2 cellular contexts compared by ENCODE assay signal in the genomic region with DNA sequence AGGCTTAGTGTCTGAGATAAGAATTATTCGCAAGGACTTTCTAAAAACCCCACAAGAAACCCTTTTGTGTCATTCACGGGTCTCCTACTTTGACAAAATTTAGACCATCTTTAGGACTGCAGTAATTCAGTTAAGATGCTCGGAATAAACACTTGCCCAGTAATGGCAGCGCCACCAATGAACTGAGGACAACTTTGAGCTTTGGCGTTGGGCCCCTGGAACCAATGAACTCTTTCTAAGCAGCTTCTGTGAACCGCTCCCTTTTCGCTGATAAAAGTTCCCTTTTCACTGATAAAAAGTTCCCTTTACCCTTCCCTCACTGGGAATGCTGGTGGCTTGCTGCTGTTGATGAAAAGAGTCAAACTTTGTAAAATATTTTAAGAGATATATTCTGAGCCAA.
TF ChIP-seq lines count a peak whose summit lies in the region.

No MANE protein-coding gene starts in this region.

TF ChIP-seq in IMR-90, 13 proteins besides CTCF, POLR2A, EP300 and RAD21:
- no peak for TF ChIP-seq SMC3 (IDR thresholded peaks at IDR 0.05; ENCODE audit: low read depth, low read length)
- TF ChIP-seq, protein P1, sequence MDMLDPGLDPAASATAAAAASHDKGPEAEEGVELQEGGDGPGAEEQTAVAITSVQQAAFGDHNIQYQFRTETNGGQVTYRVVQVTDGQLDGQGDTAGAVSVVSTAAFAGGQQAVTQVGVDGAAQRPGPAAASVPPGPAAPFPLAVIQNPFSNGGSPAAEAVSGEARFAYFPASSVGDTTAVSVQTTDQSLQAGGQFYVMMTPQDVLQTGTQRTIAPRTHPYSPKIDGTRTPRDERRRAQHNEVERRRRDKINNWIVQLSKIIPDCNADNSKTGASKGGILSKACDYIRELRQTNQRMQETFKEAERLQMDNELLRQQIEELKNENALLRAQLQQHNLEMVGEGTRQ (IDR thresholded peaks at IDR 0.05; ENCODE audit: low read depth, low read length): no peak
- TF ChIP-seq, protein P2, sequence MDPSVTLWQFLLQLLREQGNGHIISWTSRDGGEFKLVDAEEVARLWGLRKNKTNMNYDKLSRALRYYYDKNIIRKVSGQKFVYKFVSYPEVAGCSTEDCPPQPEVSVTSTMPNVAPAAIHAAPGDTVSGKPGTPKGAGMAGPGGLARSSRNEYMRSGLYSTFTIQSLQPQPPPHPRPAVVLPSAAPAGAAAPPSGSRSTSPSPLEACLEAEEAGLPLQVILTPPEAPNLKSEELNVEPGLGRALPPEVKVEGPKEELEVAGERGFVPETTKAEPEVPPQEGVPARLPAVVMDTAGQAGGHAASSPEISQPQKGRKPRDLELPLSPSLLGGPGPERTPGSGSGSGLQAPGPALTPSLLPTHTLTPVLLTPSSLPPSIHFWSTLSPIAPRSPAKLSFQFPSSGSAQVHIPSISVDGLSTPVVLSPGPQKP (IDR thresholded peaks at IDR 0.05; ENCODE audit: borderline replicate concordance, low read depth, low read length): no peak
- no peak for TF ChIP-seq BHLHE40 (IDR thresholded peaks at IDR 0.05; ENCODE audit: low read depth, low read length)
- no peak for TF ChIP-seq MAZ (IDR thresholded peaks at IDR 0.05; ENCODE audit: borderline replicate concordance, low read depth, low read length)
- TF ChIP-seq RFX5 (IDR thresholded peaks at IDR 0.05; ENCODE audit: low read depth, low read length): no peak

TF ChIP-seq in GM12891, 5 proteins besides CTCF, POLR2A, EP300 and RAD21 (continued from another document):
- TF ChIP-seq PAX5 (IDR thresholded peaks at IDR 0.05; ENCODE audit: insufficient read depth, low read length, severe bottlenecking) (no peak), POLR2AphosphoS5 (IDR thresholded peaks at IDR 0.05; ENCODE audit: low read depth, low read length) (no peak), POU2F2 (IDR thresholded peaks at IDR 0.05; ENCODE audit: low read depth, low read length) (no peak), SPI1 (IDR thresholded peaks at IDR 0.05; ENCODE audit: low read depth, low read length) (no peak)
